19 cellular contexts compared by ENCODE assay signal in genomic region chr20:47809561-47809960, GRCh38.
DNase-seq lines count a peak whose midpoint lies in the region; ATAC-seq and FAIRE-seq lines count a peak whose summit lies in the region.
"Had no signal": no experiment of that assay in that cellular context is flagged by ENCODE, and none has a peak within 500 bp of the region (broad histone marks: within the 10 kb centered on the region; RNA-seq: fewer than 3 reads in every experiment).

No MANE protein-coding gene starts in this region.

- ATAC-seq in GM19467 (IDR thresholded peaks at IDR 0.05; ENCODE audit: unreplicated experiment): no peak
- ATAC-seq: CD8-positive, alpha-beta T cell; stimulated activated memory B cell treated with anti-CD40 and anti-IgM and Interleukin-4, amounts not matched to agents 10 μg/mL and 1 μg/mL and 100 μg/mL, for 72 hours had no signal

- H3K9me3 ChIP-seq in HAP-1: no peaks in the 10 kb centered on the region

- H3K4me3 ChIP-seq in HAP-1: no peak overlapping the region
- H3K4me3 ChIP-seq: A549, coronary artery, upper lobe of left lung had no signal

- peaks cover 13% of the 10 kb centered on the region for H3K27me3 ChIP-seq in HAP-1 (ENCODE audit: low read depth)

- no peaks in the 10 kb centered on the region for H3K36me3 ChIP-seq in HAP-1 (replicated peaks)
- H3K36me3 ChIP-seq: upper lobe of left lung had no signal

- DNase-seq in activated effector memory CD4-positive, alpha-beta T cell treated with anti-CD3 and anti-CD28 coated beads, Interleukin-2, amount 50 U/mL, for 16 hours: peak; percentile 43
- DNase-seq in activated effector memory CD4-positive, alpha-beta T cell treated with Interleukin-2 at 50 U/mL for 16 hours: no peak
- peak; percentile 100 for DNase-seq in SW480 (ENCODE audit: low spot score)
- DNase-seq in iPS-NIHi7 (ENCODE audit: extremely low spot score): peak; percentile 74
- peak; percentile 96 for DNase-seq in urothelium cell line (ENCODE audit: low spot score)
- no peak for DNase-seq in activated CD4-positive, alpha-beta T cell treated with anti-CD3 and anti-CD28 coated beads, Interleukin-2, amount 50 U/mL, for 1 hour
- no peak for DNase-seq in HAP-1 (ENCODE audit: low spot score in 2 of 2)
- DNase-seq: activated CD4-positive, CD25-positive, alpha-beta regulatory T cell; activated CD8-positive, alpha-beta memory T cell treated with anti-CD3 and anti-CD28 coated beads, Interleukin-2, amount 50 U/mL, for 48 hours; CD8-positive, alpha-beta T cell; KBM-7; NCI-H1417 treated with DMSO at 0.1 percent for 48 hours; T-helper 1 cell; upper lobe of left lung had no signal

- in situ Hi-C loops in HAP-1 (cut with MboI; ENCODE audit: low sequenced_read_pairs): no loop called here

- H3K4me1 ChIP-seq in HAP-1: no peaks in the 10 kb centered on the region
- H3K4me1 ChIP-seq: upper lobe of left lung had no signal

- FAIRE-seq in urothelium cell line (lab: Jason Lieb, UNC): peak; percentile 91
- FAIRE-seq: A549, GM18507 had no signal

Comparison
In these comparisons a context has a peak if more than half of its experiments do, and no peak if none do; other contexts are left out.
1. DNase-seq: peak in activated effector memory CD4-positive, alpha-beta T cell treated with anti-CD3 and anti-CD28 coated beads, Interleukin-2, amount 50 U/mL, for 16 hours (single experiment), SW480 (single experiment), iPS-NIHi7 (single experiment) and urothelium cell line (single experiment); none in activated effector memory CD4-positive, alpha-beta T cell treated with Interleukin-2 at 50 U/mL for 16 hours (single experiment), activated CD4-positive, alpha-beta T cell treated with anti-CD3 and anti-CD28 coated beads, Interleukin-2, amount 50 U/mL, for 1 hour (single experiment) and HAP-1 (0 of 2).